ENCODE assay signal across 16 cellular contexts in genomic region chr3:37480003-37480402, GRCh38. TPM values are rescaled to one million over a fixed set of nuclear protein-coding genes. Genes with fewer than 3 reads are reported as not detected.
DNase-seq lines count a peak whose midpoint lies in the region; ATAC-seq and TF ChIP-seq lines count a peak whose summit lies in the region.
"Had no signal": no experiment of that assay in that cellular context is flagged by ENCODE, and none has a peak within 500 bp of the region (broad histone marks: within the 10 kb centered on the region; RNA-seq: fewer than 3 reads in every experiment).

No MANE protein-coding gene starts in this region.

- intact Hi-C loops in heart right ventricle (cut with DNase I): no loop called here

- H3K4me1 ChIP-seq in heart right ventricle (peaks cover 0 to 40% (median 14%) of the 10 kb centered on the region in 9 donors), right atrium auricular region (peaks cover 0 to 8% of the 10 kb centered on the region in 2 donors), foreskin keratinocyte (no peaks in the 10 kb centered on the region)
- H3K4me1 ChIP-seq: HAP-1 had no signal

- H3K4me3 ChIP-seq in heart right ventricle: no peak overlapping the region
- no peak overlapping the region for H3K4me3 ChIP-seq in right atrium auricular region
- H3K4me3 ChIP-seq: HAP-1, PC-9, SJCRH30 had no signal

- 52 to 69% methylated on average over 7 of the region's 7 CpGs for WGBS in heart right ventricle, 2 donors

- H3K27me3 ChIP-seq in heart right ventricle: no peaks in the 10 kb centered on the region
- H3K27me3 ChIP-seq in right atrium auricular region: no peaks in the 10 kb centered on the region
- no peaks in the 10 kb centered on the region for H3K27me3 ChIP-seq in foreskin keratinocyte
- H3K27me3 ChIP-seq: SJCRH30 had no signal

- H3K9me3 ChIP-seq in heart right ventricle (no peaks in the 10 kb centered on the region), right atrium auricular region (no peaks in the 10 kb centered on the region)
- H3K9me3 ChIP-seq: HAP-1, SJCRH30 had no signal

- peak in 7 of 8 donors; percentile 16 to 64 (median 44) for ATAC-seq in heart right ventricle
- peak; percentile 49; the same call in 1 of the 3 replicates for ATAC-seq in SK-N-SH treated with all-trans-retinoic acid at 6 μM for 48 hours
- peak; percentile 24 for ATAC-seq in foreskin keratinocyte

- DNase-seq in heart right ventricle: no peak
- DNase-seq in right atrium auricular region (ENCODE audit: low spot score): no peak
- no peak for DNase-seq in foreskin keratinocyte
- no peak for DNase-seq in UCSD-AML1 (lab: John Stamatoyannopoulos, UW; ENCODE audit: unreplicated experiment)
- no peak for DNase-seq in stimulated activated naive CD4-positive, alpha-beta T cell (lab: John Stamatoyannopoulos, UW)
- no peak for DNase-seq in iPS-NIHi7 (ENCODE audit: extremely low spot score)
- DNase-seq: ACHN, GDM1, KG1, NCI-H1105 treated with DMSO at 0.1 percent for 48 hours, NCI-H2029, PC-9, SJCRH30 had no signal

- peaks cover 0 to 63% (median 19%) of the 10 kb centered on the region in 9 donors for H3K36me3 ChIP-seq in heart right ventricle
- peaks cover 14% of the 10 kb centered on the region for H3K36me3 ChIP-seq in right atrium auricular region
- H3K36me3 ChIP-seq: HAP-1, SJCRH30 had no signal

- H3K27ac ChIP-seq in heart right ventricle: peak overlapping the region in 1 of 10 donors; percentile 23
- H3K27ac ChIP-seq in right atrium auricular region: no peak overlapping the region
- no peak overlapping the region for H3K27ac ChIP-seq in foreskin keratinocyte
- H3K27ac ChIP-seq: PC-9, RWPE1, SJCRH30 had no signal

- TF ChIP-seq CTCF in heart right ventricle (IDR thresholded peaks at IDR 0.05) (no peak), right atrium auricular region (IDR thresholded peaks at IDR 0.05) (no peak), foreskin keratinocyte (conservative IDR thresholded peaks at IDR 0.05) (no peak)

TF ChIP-seq in SK-N-SH treated with all-trans-retinoic acid at 6 μM for 48 hours, 23 proteins besides CTCF, POLR2A, EP300 and RAD21:
- no peak for TF ChIP-seq RARB (CRISPR knock-in tag; IDR thresholded peaks at IDR 0.05)
- no peak for TF ChIP-seq ESRRG (CRISPR knock-in tag; IDR thresholded peaks at IDR 0.05)
- TF ChIP-seq BACH2 (CRISPR knock-in tag; IDR thresholded peaks at IDR 0.05; ENCODE audit: borderline replicate concordance): no peak
- no peak for TF ChIP-seq OSR1 (CRISPR knock-in tag; IDR thresholded peaks at IDR 0.05)
- TF ChIP-seq TCF4 (CRISPR knock-in tag; IDR thresholded peaks at IDR 0.05; ENCODE audit: borderline replicate concordance): peak; percentile 65; the same call in 1 of the 2 replicates
- TF ChIP-seq ISL1 (CRISPR knock-in tag; IDR thresholded peaks at IDR 0.05): no peak
- TF ChIP-seq ZC3H10 (CRISPR knock-in tag; IDR thresholded peaks at IDR 0.05): no peak
- TF ChIP-seq ZNF70 (CRISPR knock-in tag; IDR thresholded peaks at IDR 0.05): peak; percentile 21; the same call in 1 of the 2 replicates
- TF ChIP-seq TSHZ2 (CRISPR knock-in tag; IDR thresholded peaks at IDR 0.05): peak; percentile 54; the same call in 1 of the 2 replicates
- TF ChIP-seq ZNF8 (CRISPR knock-in tag; IDR thresholded peaks at IDR 0.05): no peak
- no peak for TF ChIP-seq ZFP3 (CRISPR knock-in tag; IDR thresholded peaks at IDR 0.05)
- TF ChIP-seq PATZ1 (CRISPR knock-in tag; IDR thresholded peaks at IDR 0.05; ENCODE audit: borderline replicate concordance): no peak
- TF ChIP-seq ZNF565 (CRISPR knock-in tag; conservative IDR thresholded peaks at IDR 0.05; ENCODE audit: low read depth): no peak

RNA-seq across cellular contexts. Expression of gene ITGA9, which starts 28.1 kb away (rescaled TPM):
- 100 to 1,000 TPM in 1 of 10 donors, 10 to 100 TPM in 9; 35.6 to 104 (median 73.5) TPM for total RNA-seq in heart right ventricle
- polyA plus RNA-seq in heart right ventricle: 10 to 100 TPM; 10.8 to 14.2 TPM
- 10 to 100 TPM; 14.9 to 30.8 TPM for total RNA-seq in right atrium auricular region
- total RNA-seq in foreskin keratinocyte: under 0.01 TPM in 1 of 2 replicates, not detected in the other
- polyA plus RNA-seq in foreskin keratinocyte: not detected in 2 replicates
- total RNA-seq: PC-9 had no signal

Comparison
In these comparisons a context has a peak if more than half of its experiments do, and no peak if none do; other contexts are left out.
1. RNA of gene ITGA9, which starts 28.1 kb away (total RNA-seq): 35.6 to 104 TPM in heart right ventricle and 14.9 to 30.8 TPM in right atrium auricular region; under 0.01 TPM in foreskin keratinocyte; every median in the first group is over 10 times any median in the second.
2. Peak in every context shown above with its lines, with median percentiles within 50 percentile points of each other: ATAC-seq.